Comparison of ENCODE assay signal across 23 cellular contexts in genomic region chr18:36471393-36471792, GRCh38.
"Had no signal": no experiment of that assay in that cellular context is flagged by ENCODE, and none has a peak within 500 bp of the region (broad histone marks: within the 10 kb centered on the region; RNA-seq: fewer than 3 reads in every experiment).

No MANE protein-coding gene starts in this region.

- H3K4me3 Mint-ChIP-seq: activated CD4-positive, alpha-beta T cell treated with anti-CD3 and anti-CD28 coated beads, Interleukin-2, amount 10 ng/mL, durations not matched to agents 7 days and 5 days; activated CD8-positive, alpha-beta T cell treated with anti-CD3 and anti-CD28 coated beads, Interleukin-2, amount 10 ng/mL, durations not matched to agents 7 days and 5 days; dendritic cell treated with granulocyte-macrophage colony-stimulating factor and Interleukin-4, amounts not matched to agents 40 ng/mL and 50 ng/mL, for 4 days; nephron; stimulated activated effector memory CD8-positive, alpha-beta T cell treated with anti-CD3 and anti-CD28 coated beads, Interleukin-12 subunit alpha, Interleukin-12 subunit beta, amount 100 ng/mL, for 72 hours; T-helper 1 cell treated with Interleukin-12 subunit alpha and Interleukin-12 subunit beta and Interleukin-4 antibody, amounts not matched to agents 30 μg/mL and 1 μg/mL, for 36 hours had no signal

- H3K27me3 Mint-ChIP-seq: activated CD4-positive, alpha-beta T cell treated with anti-CD3 and anti-CD28 coated beads, Interleukin-2, amount 10 ng/mL, durations not matched to agents 7 days and 5 days; dendritic cell treated with granulocyte-macrophage colony-stimulating factor and Interleukin-4, amounts not matched to agents 40 ng/mL and 50 ng/mL, for 4 days had no signal

- H3K27me3 ChIP-seq: ascending aorta, esophagus squamous epithelium, sigmoid colon, stomach, vagina had no signal

- H3K36me3 ChIP-seq: ascending aorta, esophagus squamous epithelium, sigmoid colon, stomach, vagina had no signal

- DNase-seq: activated CD4-positive, alpha-beta T cell treated with anti-CD3 and anti-CD28 coated beads, Interleukin-2, amount 10 ng/mL, durations not matched to agents 7 days and 5 days; activated CD8-positive, alpha-beta T cell treated with anti-CD3 and anti-CD28 coated beads, Interleukin-2, amount 10 ng/mL, durations not matched to agents 7 days and 5 days; activated effector memory CD4-positive, alpha-beta T cell treated with Interleukin-2 at 50 U/mL for 16 hours; activated naive CD4-positive, alpha-beta T cell treated with anti-CD3 and anti-CD28 coated beads, Interleukin-2, amount 50 U/mL, for 16 hours; activated T-cell treated with anti-CD3 and anti-CD28 coated beads, Interleukin-2, amount 50 U/mL, for 48 hours; effector memory CD4-positive, alpha-beta T cell; esophagus squamous epithelium; hippocampal formation; left colon; midbrain; psoas muscle; sigmoid colon; stimulated activated CD4-positive, alpha-beta T cell treated with anti-CD3 and anti-CD28 coated beads, Interleukin-4, amount 100 ng/mL, for 24 hours; stomach; trophoblast cell had no signal

- ATAC-seq: activated CD4-positive, CD25-positive, alpha-beta regulatory T cell treated with anti-CD3 and anti-CD28 coated beads, Interleukin-2, amount 50 U/mL, for 24 hours; activated CD8-positive, alpha-beta T cell treated with anti-CD3 and anti-CD28 coated beads, Interleukin-2, amount 10 ng/mL, durations not matched to agents 7 days and 5 days; left colon; psoas muscle; stimulated activated effector memory CD8-positive, alpha-beta T cell treated with anti-CD3 and anti-CD28 coated beads, Interleukin-12 subunit alpha, Interleukin-12 subunit beta, amount 100 ng/mL, for 72 hours had no signal

- H3K27ac ChIP-seq: ascending aorta, esophagus squamous epithelium, psoas muscle, sigmoid colon, stomach, vagina had no signal

- H3K4me1 ChIP-seq: ascending aorta, esophagus squamous epithelium, sigmoid colon, stomach, vagina had no signal

- H3K4me1 Mint-ChIP-seq: stimulated activated effector memory CD8-positive, alpha-beta T cell treated with anti-CD3 and anti-CD28 coated beads, Interleukin-12 subunit alpha, Interleukin-12 subunit beta, amount 100 ng/mL, for 72 hours had no signal

- H3K36me3 Mint-ChIP-seq: stimulated activated effector memory CD8-positive, alpha-beta T cell treated with anti-CD3 and anti-CD28 coated beads, Interleukin-12 subunit alpha, Interleukin-12 subunit beta, amount 100 ng/mL, for 72 hours had no signal

- H3K4me3 ChIP-seq: ascending aorta, esophagus squamous epithelium, lung, psoas muscle, sigmoid colon, stomach, vagina had no signal

- H3K9me3 Mint-ChIP-seq: activated CD4-positive, alpha-beta T cell treated with anti-CD3 and anti-CD28 coated beads, Interleukin-2, amount 10 ng/mL, durations not matched to agents 7 days and 5 days; dendritic cell treated with granulocyte-macrophage colony-stimulating factor and Interleukin-4, amounts not matched to agents 40 ng/mL and 50 ng/mL, for 4 days; nephron; stimulated activated effector memory CD8-positive, alpha-beta T cell treated with anti-CD3 and anti-CD28 coated beads, Interleukin-12 subunit alpha, Interleukin-12 subunit beta, amount 100 ng/mL, for 72 hours; T-helper 1 cell treated with Interleukin-12 subunit alpha and Interleukin-12 subunit beta and Interleukin-4 antibody, amounts not matched to agents 30 μg/mL and 1 μg/mL, for 36 hours had no signal

- H3K27ac Mint-ChIP-seq: activated CD4-positive, alpha-beta T cell treated with anti-CD3 and anti-CD28 coated beads, Interleukin-2, amount 10 ng/mL, durations not matched to agents 7 days and 5 days; activated CD8-positive, alpha-beta T cell treated with anti-CD3 and anti-CD28 coated beads, Interleukin-2, amount 10 ng/mL, durations not matched to agents 7 days and 5 days; dendritic cell treated with granulocyte-macrophage colony-stimulating factor and Interleukin-4, amounts not matched to agents 40 ng/mL and 50 ng/mL, for 4 days; nephron; stimulated activated effector memory CD8-positive, alpha-beta T cell treated with anti-CD3 and anti-CD28 coated beads, Interleukin-12 subunit alpha, Interleukin-12 subunit beta, amount 100 ng/mL, for 72 hours; T-helper 1 cell treated with Interleukin-12 subunit alpha and Interleukin-12 subunit beta and Interleukin-4 antibody, amounts not matched to agents 30 μg/mL and 1 μg/mL, for 36 hours had no signal

- H3K9me3 ChIP-seq: ascending aorta, esophagus squamous epithelium, psoas muscle, sigmoid colon, stomach, vagina had no signal
